Comparison of ENCODE assay signal across 18 cellular contexts in the genomic region with DNA sequence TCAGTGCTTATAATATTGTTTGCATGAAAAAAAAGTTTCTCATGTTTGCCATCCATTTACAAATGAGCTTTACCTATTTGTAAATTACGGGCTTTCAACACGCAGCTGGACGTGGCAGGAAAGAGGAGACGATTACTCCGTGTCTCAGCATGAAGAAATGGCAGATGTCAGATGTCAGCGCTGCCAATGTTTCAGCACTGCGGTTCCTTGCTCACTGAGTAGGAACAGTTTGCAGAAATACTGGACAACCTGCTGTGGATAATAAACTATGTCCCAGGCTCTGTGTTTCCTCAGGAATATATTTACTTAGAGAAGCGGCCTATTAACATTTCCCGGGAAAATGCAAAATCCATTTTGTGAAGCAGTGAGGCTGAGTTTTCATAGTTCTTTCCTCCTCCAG. TPM values are rescaled to one million over a fixed set of nuclear protein-coding genes. Genes with fewer than 3 reads are reported as not detected.
"Had no signal": no experiment of that assay in that cellular context is flagged by ENCODE, and none has a peak within 500 bp of the region (broad histone marks: within the 10 kb centered on the region; RNA-seq: fewer than 3 reads in every experiment).

No MANE protein-coding gene starts in this region.

- DNase-seq: activated CD4-positive, alpha-beta memory T cell treated with anti-CD3 and anti-CD28 coated beads, Interleukin-2, amount 10 ng/mL, durations not matched to agents 7 days and 5 days; activated CD4-positive, alpha-beta T cell treated with anti-CD3 and anti-CD28 coated beads for 48 hours; activated CD4-positive, CD25-positive, alpha-beta regulatory T cell; activated CD8-positive, alpha-beta memory T cell treated with anti-CD3 and anti-CD28 coated beads, Interleukin-2, amount 10 ng/mL, durations not matched to agents 7 days and 5 days; activated naive CD4-positive, alpha-beta T cell treated with Interleukin-2 at 50 U/mL for 16 hours; activated naive CD8-positive, alpha-beta T cell treated with anti-CD3 and anti-CD28 coated beads, Interleukin-2, amount 10 ng/mL, durations not matched to agents 7 days and 5 days; amygdala; colonic mucosa; heart right ventricle; immature natural killer cell; kidney glomerular epithelial cell; stimulated activated CD4-positive, alpha-beta T cell treated with anti-CD3 and anti-CD28 coated beads, Interleukin-12 subunit alpha, Interleukin-12 subunit beta, amount 100 ng/mL, for 4 hours; stimulated activated CD4-positive, alpha-beta T cell treated with anti-CD3 and anti-CD28 coated beads, Interleukin-1b, Interleukin-23, amount 100 ng/mL, for 48 hours; stimulated activated CD8-positive, alpha-beta memory T cell treated with anti-CD3 and anti-CD28 coated beads, Interleukin-4, amount 100 ng/mL, for 48 hours; stimulated activated naive CD4-positive, alpha-beta T cell; T-helper 9 cell; thyroid gland had no signal

- H3K4me1 ChIP-seq: colonic mucosa, thyroid gland had no signal

- H3K4me3 ChIP-seq: colonic mucosa, heart right ventricle, thyroid gland had no signal

- H3K36me3 ChIP-seq: colonic mucosa, thyroid gland had no signal

- ATAC-seq: activated CD8-positive, alpha-beta memory T cell treated with anti-CD3 and anti-CD28 coated beads, Interleukin-2, amount 10 ng/mL, durations not matched to agents 7 days and 5 days; heart right ventricle had no signal

- H3K27ac ChIP-seq: colonic mucosa, thyroid gland had no signal

- H3K9me3 ChIP-seq: colonic mucosa, thyroid gland had no signal

- H3K27me3 ChIP-seq: colonic mucosa, heart right ventricle, thyroid gland had no signal

RNA-seq across cellular contexts. Expression of a gene that starts 22.7 kb away (rescaled TPM):
- total RNA-seq: activated T-helper 2 cell treated with anti-CD3 and anti-CD28 coated beads, Interferon-gamma antibody, Interleukin-2, Interleukin-4, amounts not matched to agents 10 μg/mL and 5 μg/mL and 100 μg/mL, durations not matched to agents 14 hours and 24 hours and 36 hours had no signal
